30 cellular contexts compared by ENCODE assay signal in the genomic region with DNA sequence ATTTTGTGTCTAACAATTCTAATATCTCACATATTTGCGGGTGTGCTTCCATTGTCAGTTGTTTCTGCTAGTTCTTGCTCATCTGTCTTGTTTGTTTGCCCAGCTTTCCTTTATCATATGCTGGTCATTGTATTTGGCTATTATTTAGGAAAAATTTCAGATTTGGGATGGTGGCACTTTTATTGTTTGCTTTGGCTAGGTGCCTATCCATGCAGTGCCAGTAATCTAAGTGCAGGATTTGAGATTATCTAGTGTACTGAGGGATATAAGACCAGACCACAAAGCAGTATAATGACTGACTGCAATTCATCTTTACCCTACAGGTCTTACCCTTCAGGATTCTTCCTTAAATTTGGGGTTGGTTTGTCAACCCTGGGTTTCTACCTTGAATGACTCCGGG.
"Had no signal": no experiment of that assay in that cellular context is flagged by ENCODE, and none has a peak within 500 bp of the region (broad histone marks: within the 10 kb centered on the region; RNA-seq: fewer than 3 reads in every experiment).

No MANE protein-coding gene starts in this region.

- H3K27ac Mint-ChIP-seq: T-cell had no signal

- H2AFZ ChIP-seq: PC-9 had no signal

- FAIRE-seq: RCC 7860 had no signal

- H3K27ac ChIP-seq: KMS-11, PC-9, RWPE1, SJCRH30, SK-N-MC had no signal

- H3K4me3 Mint-ChIP-seq: T-cell had no signal

- H3K27me3 ChIP-seq: SJCRH30 had no signal

- H3K9ac ChIP-seq: KMS-11 had no signal

- H3K4me3 ChIP-seq: PC-9, SJCRH30, SK-N-MC had no signal

- H3K4me1 ChIP-seq: SJCRH30 had no signal

- DNase-seq: Karpas-422, MM.1S, MV-4-11, NCI-H1092, NCI-H1417 treated with DMSO at 0.1 percent for 48 hours, NCI-H1436 treated with DMSO at 0.1 percent for 48 hours, NCI-H1694 treated with DMSO at 0.1 percent for 48 hours, NCI-H187 treated with DMSO at 0.1 percent for 48 hours, NCI-H2029, NCI-H2081, NCI-H2171 treated with DMSO at 0.1 percent for 48 hours, NCI-H2227 treated with DMSO at 0.1 percent for 48 hours, NCI-H345, NCI-H446, NCI-H510A treated with DMSO at 0.1 percent for 48 hours, NCI-H524 treated with DMSO at 0.1 percent for 48 hours, NCI-H526 treated with DMSO at 0.1 percent for 48 hours, NCI-H774, PC-9, SHP77, SIG-M5, SJCRH30, T-cell had no signal

- H3K27me3 Mint-ChIP-seq: T-cell had no signal

- H3K4me1 Mint-ChIP-seq: T-cell had no signal

- ATAC-seq: Panc1, Right ventricle myocardium inferior, SK-N-SH treated with all-trans-retinoic acid at 6 μM for 48 hours, T-cell had no signal

- H3K4me2 ChIP-seq: KMS-11, PC-9 had no signal
